8 cellular contexts compared by ENCODE assay signal in genomic region chr17:8409966-8410881, GRCh38.
DNase-seq lines count a peak whose midpoint lies in the region; ATAC-seq and TF ChIP-seq lines count a peak whose summit lies in the region.

No MANE protein-coding gene starts in this region.

- no peak overlapping the region for H3K27ac ChIP-seq in DOHH2 (ENCODE audit: low read depth, low read length)
- no peak overlapping the region for H3K27ac ChIP-seq in MM.1S (ENCODE audit: low read length)
- H3K27ac ChIP-seq in substantia nigra (ENCODE audit: low read depth, low read length, poor library complexity, severe bottlenecking) = no peak overlapping the region

- H3K9ac ChIP-seq in MM.1S (ENCODE audit: low read length) = no peak overlapping the region

- H3K4me2 ChIP-seq in DOHH2 (ENCODE audit: low read length) = peak overlapping the region; percentile 54
- H3K4me2 ChIP-seq in MM.1S (ENCODE audit: low read depth, low read length) = peak overlapping the region; percentile 36; the same call in 1 of the 2 replicates

- ATAC-seq in HG03196 (IDR thresholded peaks at IDR 0.05; ENCODE audit: unreplicated experiment) = no peak

- H3K9me3 ChIP-seq in DOHH2 (ENCODE audit: control insufficient read depth, insufficient read depth, low read length) = no peaks in the 10 kb centered on the region
- H3K9me3 ChIP-seq in MM.1S (replicated peaks; ENCODE audit: insufficient read depth, low read length) = no peaks in the 10 kb centered on the region

- H3K79me2 ChIP-seq in DOHH2 (ENCODE audit: control insufficient read depth, low read length) (no peaks in the 10 kb centered on the region), MM.1S (ENCODE audit: low read length) (no peaks in the 10 kb centered on the region)

- H3K27me3 ChIP-seq in DOHH2 (ENCODE audit: control insufficient read depth, low read length) (peaks cover 3% of the 10 kb centered on the region; the same call in 1 of the 2 replicates), MM.1S (replicated peaks; ENCODE audit: insufficient read depth, low read length) (no peaks in the 10 kb centered on the region)

- H3K36me3 ChIP-seq in DOHH2 (ENCODE audit: control insufficient read depth, low read length) (no peaks in the 10 kb centered on the region), MM.1S (replicated peaks; ENCODE audit: insufficient read depth, low read length) (no peaks in the 10 kb centered on the region)

- H3K4me3 ChIP-seq in DOHH2 (ENCODE audit: low read length) = peak overlapping the region; percentile 34; the same call in 1 of the 2 replicates
- H3K4me3 ChIP-seq in MM.1S (ENCODE audit: low read length) = no peak overlapping the region; the same call in 1 of the 2 replicates

- H3F3A ChIP-seq in DOHH2 (ENCODE audit: control insufficient read depth, insufficient read depth) (no peaks in the 10 kb centered on the region), MM.1S (ENCODE audit: insufficient read depth, low read length) (no peaks in the 10 kb centered on the region)

- peak; percentile 75 for DNase-seq in MM.1S
- peak; percentile 81 for DNase-seq in SHP77 treated with DMSO at 0.1 percent for 48 hours (lab: John Stamatoyannopoulos, UW)
- peak; percentile 61 for DNase-seq in activated effector memory CD4-positive, alpha-beta T cell treated with Interleukin-2 at 50 U/mL for 16 hours
- DNase-seq in foreskin melanocyte = peak; percentile 79
- DNase-seq in nucleus accumbens (lab: John Stamatoyannopoulos, UW) = peak in 55 of 56 donors; percentile 3 to 92 (median 71)
- DNase-seq in substantia nigra (lab: John Stamatoyannopoulos, UW) = peak in 48 of 49 donors; percentile 5 to 94 (median 76)

- H4K20me1 ChIP-seq in DOHH2 (ENCODE audit: control insufficient read depth, insufficient read depth, low read depth, low read length) (no peaks in the 10 kb centered on the region), MM.1S (ENCODE audit: insufficient read depth, low read length) (no peaks in the 10 kb centered on the region)

- TF ChIP-seq CTCF in DOHH2 (IDR thresholded peaks at IDR 0.05; ENCODE audit: low read depth, low read length, poor library complexity, severe bottlenecking) = peak; percentile 90
- TF ChIP-seq CTCF in MM.1S (IDR thresholded peaks at IDR 0.05; ENCODE audit: low read length) = peak; percentile 84

- 0 out of 2 replicates have a peak overlapping the region, but pooled peaks have one; percentile 1 for H2AFZ ChIP-seq in MM.1S (ENCODE audit: low read length)

- no peaks in the 10 kb centered on the region for H3K9me2 ChIP-seq in DOHH2 (replicated peaks; ENCODE audit: control insufficient read depth, low read length)
- no peaks in the 10 kb centered on the region for H3K9me2 ChIP-seq in MM.1S (replicated peaks; ENCODE audit: insufficient read depth, low read length)

- H3K4me1 ChIP-seq in DOHH2 (ENCODE audit: control insufficient read depth, low read length) = peaks cover 4% of the 10 kb centered on the region
- H3K4me1 ChIP-seq in MM.1S (ENCODE audit: low read length) = peaks cover 6% of the 10 kb centered on the region; the same call in 1 of the 2 replicates
